In genomic region chr1:168145184-168146159, GRCh38 we compare ENCODE assay signal across 8 cellular contexts.
DNase-seq lines count a peak whose midpoint lies in the region; ATAC-seq lines count a peak whose summit lies in the region.

No MANE protein-coding gene starts in this region.

- DNase-seq in Ammon's horn (ENCODE audit: low spot score) (peak; percentile 82), NCI-H345 (lab: John Stamatoyannopoulos, UW) (peak; percentile 87), kidney glomerular epithelial cell (lab: John Stamatoyannopoulos, UW) (peak; percentile 72)
- DNase-seq in central memory CD4-positive, alpha-beta T cell: peak; percentile 59
- DNase-seq in stimulated activated CD4-positive, alpha-beta T cell treated with anti-CD3 and anti-CD28 coated beads, Interleukin-2, amount 100 ng/mL, for 48 hours: peak; percentile 88 to 91

- peak; percentile 91 for ATAC-seq in GM19035 (IDR thresholded peaks at IDR 0.05; ENCODE audit: unreplicated experiment)
- ATAC-seq in HG03280 (IDR thresholded peaks at IDR 0.05; ENCODE audit: unreplicated experiment): peak; percentile 90
- ATAC-seq in activated CD4-positive, CD25-positive, alpha-beta regulatory T cell treated with anti-CD3 and anti-CD28 coated beads, Interleukin-2, amount 50 U/mL, for 24 hours: peak; percentile 95 to 97

Comparison
In these comparisons a context has a peak if more than half of its experiments do, and no peak if none do; other contexts are left out.
1. Peak in every context shown above with its lines: DNase-seq and ATAC-seq.